8 cellular contexts compared by ENCODE assay signal in genomic region chr3:79664444-79664843, GRCh38.
"Had no signal": no experiment of that assay in that cellular context is flagged by ENCODE, and none has a peak within 500 bp of the region (broad histone marks: within the 10 kb centered on the region; RNA-seq: fewer than 3 reads in every experiment).

No MANE protein-coding gene starts in this region.

- H3K9ac ChIP-seq: GM23248 had no signal

- DNase-seq: GM23248, GOT3, H7, H9, HCEC 1CT, HFFc6 had no signal

- H3K36me3 ChIP-seq: HAP-1 had no signal

- H3K9me3 ChIP-seq: HAP-1 had no signal

- H3K4me3 ChIP-seq: GM23248, GM23338, HAP-1 had no signal

- H2AFZ ChIP-seq: GM23248, GM23338 had no signal

- H3K4me2 ChIP-seq: GM23338 had no signal

- H3K27ac ChIP-seq: GM23248 had no signal
